29 cellular contexts compared by ENCODE assay signal in genomic region chr2:54615832-54616534, GRCh38.
DNase-seq lines count a peak whose midpoint lies in the region; ATAC-seq and TF ChIP-seq lines count a peak whose summit lies in the region.
"Had no signal": no experiment of that assay in that cellular context is flagged by ENCODE, and none has a peak within 500 bp of the region (broad histone marks: within the 10 kb centered on the region; RNA-seq: fewer than 3 reads in every experiment).

No MANE protein-coding gene starts in this region.

- intact Hi-C loops in right cardiac atrium (cut with DNase I) (no loop called here), CD14-positive monocyte (cut with micrococcal nuclease) (no loop called here)

- no peaks in the 10 kb centered on the region for H3K9me3 ChIP-seq in right cardiac atrium (ENCODE audit: control insufficient read depth, low read length)
- H3K9me3 ChIP-seq: Peyer's patch, psoas muscle had no signal

- peaks cover 21% of the 10 kb centered on the region for H3K4me1 ChIP-seq in right cardiac atrium (ENCODE audit: control insufficient read depth, insufficient read depth, low read length)

- H3K27me3 ChIP-seq in right cardiac atrium (ENCODE audit: control insufficient read depth, insufficient read depth) = no peaks in the 10 kb centered on the region
- H3K27me3 ChIP-seq: brain microvascular endothelial cell, hepatocyte, Peyer's patch had no signal

- H3K27me3 Mint-ChIP-seq in activated T-cell treated with anti-CD3 and anti-CD28 coated beads, Interleukin-2, amount 50 U/mL, for 72 hours (ENCODE audit: low read depth) = no peaks in the 10 kb centered on the region
- no peaks in the 10 kb centered on the region for H3K27me3 Mint-ChIP-seq in activated T-helper 17 cell treated with anti-CD3 and anti-CD28 coated beads, Interleukin-2, amount 50 U/mL, for 72 hours
- H3K27me3 Mint-ChIP-seq in stimulated activated naive B cell treated with anti-CD40 and anti-IgM and Interleukin-4, amounts not matched to agents 10 μg/mL and 1 μg/mL and 100 μg/mL, for 72 hours = no peaks in the 10 kb centered on the region
- H3K27me3 Mint-ChIP-seq in CD14-positive monocyte (ENCODE audit: low read depth in 3 of 3) = peaks cover 0 to 1% (median 0%) of the 10 kb centered on the region in 3 donors
- H3K27me3 Mint-ChIP-seq: activated naive CD4-positive, alpha-beta T cell treated with anti-CD3 and anti-CD28 coated beads, Interleukin-2, amount 10 ng/mL, durations not matched to agents 7 days and 5 days; IgD-negative memory B cell; type B pancreatic cell had no signal

- TF ChIP-seq CTCF in CD14-positive monocyte (IDR thresholded peaks at IDR 0.05) = no peak

- peaks cover 12 to 33% of the 10 kb centered on the region in 2 donors for H3K36me3 Mint-ChIP-seq in activated T-cell treated with anti-CD3 and anti-CD28 coated beads, Interleukin-2, amount 50 U/mL, for 72 hours (ENCODE audit: insufficient read depth in 2 of 2)
- peaks cover 82% of the 10 kb centered on the region for H3K36me3 Mint-ChIP-seq in activated T-helper 17 cell treated with anti-CD3 and anti-CD28 coated beads, Interleukin-2, amount 50 U/mL, for 72 hours (ENCODE audit: low read depth)
- H3K36me3 Mint-ChIP-seq in stimulated activated naive B cell treated with anti-CD40 and anti-IgM and Interleukin-4, amounts not matched to agents 10 μg/mL and 1 μg/mL and 100 μg/mL, for 72 hours = peaks cover 37 to 52% of the 10 kb centered on the region in 2 donors
- H3K36me3 Mint-ChIP-seq in CD14-positive monocyte = peaks cover 65 to 73% of the 10 kb centered on the region in 2 donors

- 52% methylated on average over 5 of the region's 5 CpGs for WGBS in right cardiac atrium

- H3K27ac Mint-ChIP-seq in activated T-cell treated with anti-CD3 and anti-CD28 coated beads, Interleukin-2, amount 50 U/mL, for 72 hours = peak overlapping the region; percentile 11
- H3K27ac Mint-ChIP-seq in activated T-helper 17 cell treated with anti-CD3 and anti-CD28 coated beads, Interleukin-2, amount 50 U/mL, for 72 hours = peak overlapping the region; percentile 60
- H3K27ac Mint-ChIP-seq in stimulated activated naive B cell treated with anti-CD40 and anti-IgM and Interleukin-4, amounts not matched to agents 10 μg/mL and 1 μg/mL and 100 μg/mL, for 72 hours = peak overlapping the region; percentile 38
- no peak overlapping the region for H3K27ac Mint-ChIP-seq in CD14-positive monocyte
- H3K27ac Mint-ChIP-seq: activated naive CD4-positive, alpha-beta T cell treated with anti-CD3 and anti-CD28 coated beads, Interleukin-2, amount 10 ng/mL, durations not matched to agents 7 days and 5 days; type B pancreatic cell had no signal

- DNase-seq in activated T-cell treated with anti-CD3 and anti-CD28 coated beads, Interleukin-2, amount 50 U/mL, for 72 hours = no peak
- DNase-seq in activated T-cell treated with anti-CD3 and anti-CD28 coated beads for 4 hours (no peak), right cardiac atrium (no peak), NCI-H1092 (lab: John Stamatoyannopoulos, UW) (no peak), NCI-H345 (lab: John Stamatoyannopoulos, UW) (no peak), CD14-positive monocyte (ENCODE audit: low spot score) (no peak)
- DNase-seq in stimulated activated naive B cell treated with anti-CD40 and anti-IgM and Interleukin-4, amounts not matched to agents 10 μg/mL and 1 μg/mL and 100 μg/mL, for 72 hours = no peak
- DNase-seq: activated CD4-positive, alpha-beta T cell treated with anti-CD3 and anti-CD28 coated beads for 4 hours; activated naive CD4-positive, alpha-beta T cell treated with anti-CD3 and anti-CD28 coated beads, Interleukin-2, amount 10 ng/mL, durations not matched to agents 7 days and 5 days; activated T-cell treated with anti-CD3 and anti-CD28 coated beads, Interleukin-2, amount 50 U/mL, for 48 hours; amygdala; brain microvascular endothelial cell; DMS 273 treated with DMSO at 0.1 percent for 48 hours; EL; left colon; NCI-H1694 treated with DMSO at 0.1 percent for 48 hours; NCI-H446 treated with DMSO at 0.1 percent for 48 hours; NCI-H774; Peyer's patch; psoas muscle; stimulated activated CD4-positive, alpha-beta T cell treated with anti-CD3 and anti-CD28 coated beads, Interleukin-4, amount 100 ng/mL, for 24 hours; substantia nigra; SW 1271; T-helper 9 cell had no signal

- H3K27ac ChIP-seq in right cardiac atrium (ENCODE audit: low read length) = no peak overlapping the region
- H3K27ac ChIP-seq: brain microvascular endothelial cell, hepatocyte, Peyer's patch, psoas muscle had no signal

- H3K4me3 Mint-ChIP-seq in activated T-cell treated with anti-CD3 and anti-CD28 coated beads, Interleukin-2, amount 50 U/mL, for 72 hours = no peak overlapping the region
- H3K4me3 Mint-ChIP-seq in activated T-helper 17 cell treated with anti-CD3 and anti-CD28 coated beads, Interleukin-2, amount 50 U/mL, for 72 hours = no peak overlapping the region
- H3K4me3 Mint-ChIP-seq in stimulated activated naive B cell treated with anti-CD40 and anti-IgM and Interleukin-4, amounts not matched to agents 10 μg/mL and 1 μg/mL and 100 μg/mL, for 72 hours = no peak overlapping the region
- no peak overlapping the region for H3K4me3 Mint-ChIP-seq in CD14-positive monocyte
- H3K4me3 Mint-ChIP-seq: activated naive CD4-positive, alpha-beta T cell treated with anti-CD3 and anti-CD28 coated beads, Interleukin-2, amount 10 ng/mL, durations not matched to agents 7 days and 5 days; GM23338; IgD-negative memory B cell; type B pancreatic cell had no signal

- no peak for ATAC-seq in activated T-cell treated with anti-CD3 and anti-CD28 coated beads, Interleukin-2, amount 50 U/mL, for 72 hours (replicated peaks in 1 of 2)
- ATAC-seq in activated T-helper 17 cell treated with anti-CD3 and anti-CD28 coated beads, Interleukin-2, amount 50 U/mL, for 72 hours (replicated peaks) = no peak
- peak; percentile 22 to 70 for ATAC-seq in right cardiac atrium
- ATAC-seq in stimulated activated naive B cell treated with anti-CD40 and anti-IgM and Interleukin-4, amounts not matched to agents 10 μg/mL and 1 μg/mL and 100 μg/mL, for 72 hours (replicated peaks) = no peak
- ATAC-seq: GM23338, left colon had no signal

- H3K4me1 Mint-ChIP-seq in activated T-cell treated with anti-CD3 and anti-CD28 coated beads, Interleukin-2, amount 50 U/mL, for 72 hours (ENCODE audit: low read depth) = peaks cover 34% of the 10 kb centered on the region
- peaks cover 24% of the 10 kb centered on the region for H3K4me1 Mint-ChIP-seq in activated T-helper 17 cell treated with anti-CD3 and anti-CD28 coated beads, Interleukin-2, amount 50 U/mL, for 72 hours
- H3K4me1 Mint-ChIP-seq in stimulated activated naive B cell treated with anti-CD40 and anti-IgM and Interleukin-4, amounts not matched to agents 10 μg/mL and 1 μg/mL and 100 μg/mL, for 72 hours = peaks cover 22% of the 10 kb centered on the region in 2 donors
- peaks cover 2% of the 10 kb centered on the region for H3K4me1 Mint-ChIP-seq in CD14-positive monocyte

- H3K4me3 ChIP-seq in right cardiac atrium (ENCODE audit: low read length) = no peak overlapping the region
- H3K4me3 ChIP-seq: GM23338, hepatocyte, Peyer's patch, psoas muscle had no signal

- H3K9me3 Mint-ChIP-seq in activated T-cell treated with anti-CD3 and anti-CD28 coated beads, Interleukin-2, amount 50 U/mL, for 72 hours = no peaks in the 10 kb centered on the region
- H3K9me3 Mint-ChIP-seq in activated T-helper 17 cell treated with anti-CD3 and anti-CD28 coated beads, Interleukin-2, amount 50 U/mL, for 72 hours = no peaks in the 10 kb centered on the region
- H3K9me3 Mint-ChIP-seq in stimulated activated naive B cell treated with anti-CD40 and anti-IgM and Interleukin-4, amounts not matched to agents 10 μg/mL and 1 μg/mL and 100 μg/mL, for 72 hours = no peaks in the 10 kb centered on the region
- H3K9me3 Mint-ChIP-seq in CD14-positive monocyte = no peaks in the 10 kb centered on the region
- H3K9me3 Mint-ChIP-seq: activated naive CD4-positive, alpha-beta T cell treated with anti-CD3 and anti-CD28 coated beads, Interleukin-2, amount 10 ng/mL, durations not matched to agents 7 days and 5 days; GM23338; IgD-negative memory B cell; type B pancreatic cell had no signal

Comparison
In these comparisons a context has a peak if more than half of its experiments do, and no peak if none do; other contexts are left out.
1. ATAC-seq: peak in right cardiac atrium (2 of 2); none in activated T-cell treated with anti-CD3 and anti-CD28 coated beads, Interleukin-2, amount 50 U/mL, for 72 hours (0 of 2), activated T-helper 17 cell treated with anti-CD3 and anti-CD28 coated beads, Interleukin-2, amount 50 U/mL, for 72 hours (single experiment) and stimulated activated naive B cell treated with anti-CD40 and anti-IgM and Interleukin-4, amounts not matched to agents 10 μg/mL and 1 μg/mL and 100 μg/mL, for 72 hours (0 of 2).
2. H3K27ac Mint-ChIP-seq: peak in activated T-cell treated with anti-CD3 and anti-CD28 coated beads, Interleukin-2, amount 50 U/mL, for 72 hours (single experiment), activated T-helper 17 cell treated with anti-CD3 and anti-CD28 coated beads, Interleukin-2, amount 50 U/mL, for 72 hours (single experiment) and stimulated activated naive B cell treated with anti-CD40 and anti-IgM and Interleukin-4, amounts not matched to agents 10 μg/mL and 1 μg/mL and 100 μg/mL, for 72 hours (single experiment); none in CD14-positive monocyte (0 of 7).